In genomic region chr3:139427283-139428060, GRCh38 we compare ENCODE assay signal across 1 cellular context.
TF ChIP-seq lines count a peak whose summit lies in the region.

No MANE protein-coding gene starts in this region.

TF ChIP-seq in GM12878, 131 proteins besides CTCF, POLR2A, EP300 and RAD21 (continued from another document):
- no peak for TF ChIP-seq MLLT1 (IDR thresholded peaks at IDR 0.05)
- 0 out of 2 replicates have a peak, but pooled peaks have one; percentile 8 for TF ChIP-seq ZNF24 (IDR thresholded peaks at IDR 0.05)
- TF ChIP-seq SUZ12 (IDR thresholded peaks at IDR 0.05; ENCODE audit: unreplicated experiment) = no peak
- TF ChIP-seq CHD2 (IDR thresholded peaks at IDR 0.05; ENCODE audit: borderline replicate concordance, low read depth, low read length) = no peak
- peak; percentile 80; the same call in 1 of the 3 replicates for TF ChIP-seq POU2F2 (IDR thresholded peaks at IDR 0.05; ENCODE audit: borderline replicate concordance, low read depth, low read length)
- TF ChIP-seq YY1 (IDR thresholded peaks at IDR 0.05; ENCODE audit: low read depth, low read length) = 0 out of 2 replicates have a peak, but pooled peaks have one; percentile 43
- no peak for TF ChIP-seq STAT1 (conservative IDR thresholded peaks at IDR 0.05)
- peak; percentile 66; the same call in 1 of the 2 replicates for TF ChIP-seq SMC3 (IDR thresholded peaks at IDR 0.05; ENCODE audit: borderline replicate concordance, low read length)
